Comparison of ENCODE assay signal across 17 cellular contexts in the genomic region with DNA sequence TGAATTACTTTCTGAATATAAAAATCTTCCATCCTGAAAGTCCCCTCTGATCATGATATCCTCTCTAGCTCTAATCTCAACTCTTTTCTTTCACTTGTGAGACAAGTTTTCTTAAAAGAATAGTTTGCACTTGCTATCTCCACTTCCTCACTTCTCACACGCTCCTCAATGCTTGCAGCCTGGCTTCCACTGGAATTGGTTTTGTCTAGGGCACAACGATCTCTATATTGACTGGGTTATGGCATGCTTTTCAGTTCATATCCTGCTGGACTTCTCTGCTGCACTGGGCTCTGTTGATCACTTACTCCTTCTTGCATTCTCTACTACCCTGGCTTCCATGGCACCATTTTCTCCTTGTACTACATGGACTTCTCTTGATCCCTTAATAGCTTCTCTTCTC. TPM values are rescaled to one million over a fixed set of nuclear protein-coding genes. Genes with fewer than 3 reads are reported as not detected.
DNase-seq lines count a peak whose midpoint lies in the region; ATAC-seq and TF ChIP-seq lines count a peak whose summit lies in the region.
"Had no signal": no experiment of that assay in that cellular context is flagged by ENCODE, and none has a peak within 500 bp of the region (broad histone marks: within the 10 kb centered on the region; RNA-seq: fewer than 3 reads in every experiment).

No MANE protein-coding gene starts in this region.

- H3K4me1 ChIP-seq in left ventricle myocardium inferior (peaks cover 17% of the 10 kb centered on the region), heart right ventricle (peaks cover 0 to 15% (median 5%) of the 10 kb centered on the region in 9 donors), lower lobe of right lung (no peaks in the 10 kb centered on the region)

- in situ Hi-C loops in SK-MEL-5 (cut with HindIII; ENCODE audit: low pct_unique_long_range_greater_than_20kb, low sequenced_read_pairs), result no loop called here

- 92 to 95% methylated on average over 2 of the region's 2 CpGs for WGBS in heart right ventricle, 2 donors

- H3K36me3 ChIP-seq in left ventricle myocardium inferior (no peaks in the 10 kb centered on the region), heart right ventricle (no peaks in the 10 kb centered on the region), lower lobe of right lung (no peaks in the 10 kb centered on the region)

- ATAC-seq in heart right ventricle, result no peak
- ATAC-seq in lower lobe of right lung, result no peak
- ATAC-seq: left lobe of liver, Panc1 had no signal

- H3K9me3 ChIP-seq in left ventricle myocardium inferior (replicated peaks) (no peaks in the 10 kb centered on the region), heart right ventricle (no peaks in the 10 kb centered on the region), lower lobe of right lung (no peaks in the 10 kb centered on the region)

- intact Hi-C loops in left ventricle myocardium inferior (cut with micrococcal nuclease), result no loop called here
- intact Hi-C loops in heart right ventricle (cut with DNase I), result no loop called here
- intact Hi-C loops in lower lobe of right lung (cut with DNase I), result no loop called here

- H3K27ac ChIP-seq in left ventricle myocardium inferior (replicated peaks) (peak overlapping the region; percentile 70), heart right ventricle (peak overlapping the region in 4 of 10 donors; percentile 32 to 65 (median 50)), lower lobe of right lung (no peak overlapping the region)
- H3K27ac ChIP-seq: C4-2B, HL-60 had no signal

- H3K4me3 ChIP-seq in left ventricle myocardium inferior, result no peak overlapping the region
- no peak overlapping the region for H3K4me3 ChIP-seq in heart right ventricle
- H3K4me3 ChIP-seq in lower lobe of right lung, result no peak overlapping the region

- DNase-seq in left ventricle myocardium inferior (no peak), heart right ventricle (no peak), SK-MEL-5 (ENCODE audit: low read depth, low spot score) (peak; percentile 26), AML-193 (lab: John Stamatoyannopoulos, UW) (no peak), lower lobe of right lung (no peak)
- no peak for DNase-seq in activated CD4-positive, alpha-beta T cell treated with anti-CD3 and anti-CD28 coated beads, Interleukin-2, amount 50 U/mL, for 4 hours
- DNase-seq: effector CD8-positive, alpha-beta T cell; NCI-H1694 treated with DMSO at 0.1 percent for 48 hours; NCI-H82; T-helper 9 cell had no signal

- H3K27me3 ChIP-seq in left ventricle myocardium inferior (ENCODE audit: low read depth) (peaks cover 8% of the 10 kb centered on the region), heart right ventricle (peaks cover 0 to 28% (median 0%) of the 10 kb centered on the region in 7 donors), lower lobe of right lung (ENCODE audit: low read depth) (no peaks in the 10 kb centered on the region)

- TF ChIP-seq CTCF in left ventricle myocardium inferior (IDR thresholded peaks at IDR 0.05; ENCODE audit: borderline replicate concordance) (no peak), heart right ventricle (IDR thresholded peaks at IDR 0.05) (no peak), lower lobe of right lung (IDR thresholded peaks at IDR 0.05) (no peak)

RNA-seq across cellular contexts. Expression of gene FCRLA, which starts 0.5 kb away (rescaled TPM):
- 0.11 TPM for total RNA-seq in left ventricle myocardium inferior
- under 1 TPM in 4 of 10 donors, not detected in 6; 0.21 to 1.00 (median 0.41) TPM for total RNA-seq in heart right ventricle
- under 1 TPM; 0.13 to 0.15 TPM for polyA plus RNA-seq in heart right ventricle
- total RNA-seq in SK-MEL-5 (2014; rRNA removed; shearing (Covaris generic)), result 359 and 397 TPM in 2 replicates
- polyA plus RNA-seq in SK-MEL-5 (2015; cell fraction: cytosol; rRNA removed), result 362 and 380 TPM in 2 replicates
- 80.9 and 86.9 TPM in 2 replicates for polyA plus RNA-seq in SK-MEL-5 (2015; cell fraction: nucleus; rRNA removed)
- 0.32 TPM for total RNA-seq in lower lobe of right lung
- total RNA-seq: activated naive CD4-positive, alpha-beta T cell treated with anti-CD3 and anti-CD28 coated beads, Interleukin-2, amount 50 U/mL, for 72 hours; activated T-helper 1 cell treated with anti-CD3 and anti-CD28 coated beads, Interleukin-12 subunit alpha, Interleukin-12 subunit beta, Interleukin-2, Interleukin-4 antibody, amounts not matched to agents 30 ng/mL and 10 ng/mL and 1 ng/mL, durations not matched to agents 14 hours and 24 hours and 36 hours; cerebellum; left lobe of liver had no signal

RNA-seq across cellular contexts. Expression of gene FCRLB, which starts 13.8 kb away (rescaled TPM):
- total RNA-seq in left ventricle myocardium inferior (0.33 TPM), heart right ventricle (under 1 TPM; 0.11 to 0.88 (median 0.32) TPM), lower lobe of right lung (2.8 TPM)
- under 1 TPM; 0.22 to 0.58 TPM for polyA plus RNA-seq in heart right ventricle
- 6.0 and 7.3 TPM in 2 replicates for total RNA-seq in SK-MEL-5 (2014; rRNA removed; shearing (Covaris generic))
- polyA plus RNA-seq in SK-MEL-5 (2015; cell fraction: cytosol; rRNA removed), result 9.4 and 9.8 TPM in 2 replicates
- 4.1 and 5.3 TPM in 2 replicates for polyA plus RNA-seq in SK-MEL-5 (2015; cell fraction: nucleus; rRNA removed)
- total RNA-seq: activated naive CD4-positive, alpha-beta T cell treated with anti-CD3 and anti-CD28 coated beads, Interleukin-2, amount 50 U/mL, for 72 hours; activated T-helper 1 cell treated with anti-CD3 and anti-CD28 coated beads, Interleukin-12 subunit alpha, Interleukin-12 subunit beta, Interleukin-2, Interleukin-4 antibody, amounts not matched to agents 30 ng/mL and 10 ng/mL and 1 ng/mL, durations not matched to agents 14 hours and 24 hours and 36 hours had no signal

RNA-seq across cellular contexts. Expression of gene DUSP12, which starts 42.1 kb away (rescaled TPM):
- total RNA-seq in left ventricle myocardium inferior, result 8.4 TPM
- total RNA-seq in heart right ventricle, result 10 to 100 TPM in 1 of 10 donors, 1 to 10 TPM in 9; 3.5 to 10.2 (median 6.6) TPM
- 10 to 100 TPM; 11.0 to 15.3 TPM for polyA plus RNA-seq in heart right ventricle
- total RNA-seq in SK-MEL-5 (2014; rRNA removed; shearing (Covaris generic)), result 38.7 and 40.7 TPM in 2 replicates
- 26.3 and 31.3 TPM in 2 replicates for polyA plus RNA-seq in SK-MEL-5 (2015; cell fraction: cytosol; rRNA removed)
- 47.6 and 52.7 TPM in 2 replicates for polyA plus RNA-seq in SK-MEL-5 (2015; cell fraction: nucleus; rRNA removed)
- total RNA-seq in lower lobe of right lung, result 16.4 TPM

RNA-seq across cellular contexts. Expression of gene FCGR2B, which starts 44.6 kb away (rescaled TPM):
- 9.7 TPM for total RNA-seq in left ventricle myocardium inferior
- 10 to 100 TPM in 2 of 10 donors, 1 to 10 TPM in 8; 1.7 to 40.9 (median 6.7) TPM for total RNA-seq in heart right ventricle
- polyA plus RNA-seq in heart right ventricle, result 1 to 10 TPM; 3.7 to 4.3 TPM
- 1.1 and 1.3 TPM in 2 replicates for total RNA-seq in SK-MEL-5 (2014; rRNA removed; shearing (Covaris generic))
- polyA plus RNA-seq in SK-MEL-5 (2015; cell fraction: cytosol; rRNA removed), result 1.0 and 1.7 TPM in 2 replicates
- 2.0 and 2.9 TPM in 2 replicates for polyA plus RNA-seq in SK-MEL-5 (2015; cell fraction: nucleus; rRNA removed)
- total RNA-seq in lower lobe of right lung, result 31.9 TPM
- total RNA-seq: activated T-helper 1 cell treated with anti-CD3 and anti-CD28 coated beads, Interleukin-12 subunit alpha, Interleukin-12 subunit beta, Interleukin-2, Interleukin-4 antibody, amounts not matched to agents 30 ng/mL and 10 ng/mL and 1 ng/mL, durations not matched to agents 14 hours and 24 hours and 36 hours had no signal

RNA-seq across cellular contexts. Expression of gene ATF6, which starts 58.6 kb away (rescaled TPM):
- total RNA-seq in left ventricle myocardium inferior, result 13.0 TPM
- total RNA-seq in heart right ventricle, result 10 to 100 TPM; 13.4 to 20.9 (median 16.0) TPM
- polyA plus RNA-seq in heart right ventricle, result 1 to 10 TPM; 2.6 to 9.4 TPM
- total RNA-seq in SK-MEL-5 (2014; rRNA removed; shearing (Covaris generic)), result 35.2 and 38.8 TPM in 2 replicates
- polyA plus RNA-seq in SK-MEL-5 (2015; cell fraction: cytosol; rRNA removed), result 28.3 and 37.7 TPM in 2 replicates
- polyA plus RNA-seq in SK-MEL-5 (2015; cell fraction: nucleus; rRNA removed), result 7.4 and 10.5 TPM in 2 replicates
- total RNA-seq in lower lobe of right lung, result 31.3 TPM

Comparison
In these comparisons a context has a peak if more than half of its experiments do, and no peak if none do; other contexts are left out.
1. RNA of gene FCRLA, which starts 0.5 kb away (total RNA-seq): 359 to 397 TPM in SK-MEL-5; 0.32 TPM in lower lobe of right lung (single experiment), 0.21 to 1.00 TPM in heart right ventricle and 0.11 TPM in left ventricle myocardium inferior (single experiment); every median in the first group is over 100 times any median in the second.